ENCODE assay signal across 19 cellular contexts in genomic region chr1:61122389-61122788, GRCh38. TPM values are rescaled to one million over a fixed set of nuclear protein-coding genes. Genes with fewer than 3 reads are reported as not detected.
DNase-seq lines count a peak whose midpoint lies in the region; ATAC-seq, FAIRE-seq and TF ChIP-seq lines count a peak whose summit lies in the region.
"Had no signal": no experiment of that assay in that cellular context is flagged by ENCODE, and none has a peak within 500 bp of the region (broad histone marks: within the 10 kb centered on the region; RNA-seq: fewer than 3 reads in every experiment).

No MANE protein-coding gene starts in this region.

- DNase-seq in A549 (ENCODE audit: low read depth in 1 of 2, low spot score in 1 of 2): no peak
- no peak for DNase-seq in astrocyte (ENCODE audit: low read depth)
- DNase-seq in HepG2 (ENCODE audit: low spot score): peak; percentile 46
- DNase-seq in GM19239 (ENCODE audit: insufficient read length, low spot score): no peak
- no peak for DNase-seq in iPS-NIHi7 (ENCODE audit: extremely low spot score)
- no peak for DNase-seq in activated effector memory CD4-positive, alpha-beta T cell treated with anti-CD3 and anti-CD28 coated beads, Interleukin-2, amount 50 U/mL, for 16 hours
- DNase-seq: EL, GF-D8, GOT3, NCI-H1105 treated with DMSO at 0.1 percent for 48 hours, NCI-H345, NCI-H524 treated with DMSO at 0.1 percent for 48 hours had no signal

- H3K36me3 Mint-ChIP-seq in astrocyte (ENCODE audit: low read depth, unreplicated experiment): peaks cover 1% of the 10 kb centered on the region
- H3K36me3 Mint-ChIP-seq: CD14-positive monocyte had no signal

- H3K9ac ChIP-seq in astrocyte (ENCODE audit: low read length) (no peak overlapping the region), HepG2 (ENCODE audit: insufficient read depth, low read depth, low read length) (peak overlapping the region; percentile 12; the same call in 1 of the 2 replicates), subcutaneous abdominal adipose tissue (ENCODE audit: low read length in 5 of 5) (no peak overlapping the region)
- H3K9ac ChIP-seq: KMS-11 had no signal

- no peak overlapping the region for H3K27ac Mint-ChIP-seq in astrocyte (ENCODE audit: unreplicated experiment)
- H3K27ac Mint-ChIP-seq: B cell had no signal

- TF ChIP-seq EP300 in A549 (IDR thresholded peaks at IDR 0.05) (no peak), HepG2 (IDR thresholded peaks at IDR 0.05; ENCODE audit: low read depth in 2 of 2, low read length in 2 of 2) (peak in 1 of 2 experiments; percentile 85; a peak in 1 of 4 replicates), HepG2 (CRISPR knock-in tag; IDR thresholded peaks at IDR 0.05; ENCODE audit: borderline replicate concordance) (no peak)

- H3K27me3 Mint-ChIP-seq in astrocyte (ENCODE audit: low read depth, unreplicated experiment): peaks cover 5% of the 10 kb centered on the region

- no peak for TF ChIP-seq RAD21 in A549 (conservative IDR thresholded peaks at IDR 0.05 in 1 of 2, IDR thresholded peaks at IDR 0.05 in 1 of 2)
- no peak for TF ChIP-seq RAD21 in HepG2 (CRISPR knock-in tag; IDR thresholded peaks at IDR 0.05)

- peaks cover 14% of the 10 kb centered on the region for H3K4me1 Mint-ChIP-seq in astrocyte (ENCODE audit: low read depth, unreplicated experiment)
- H3K4me1 Mint-ChIP-seq: B cell had no signal

- TF ChIP-seq POLR2A in A549 (IDR thresholded peaks at IDR 0.05; ENCODE audit: low read length) (no peak), HepG2 (IDR thresholded peaks at IDR 0.05; ENCODE audit: insufficient read depth in 1 of 2, low read depth in 2 of 2, low read length in 2 of 2) (no peak)

- H4K20me1 ChIP-seq in astrocyte (ENCODE audit: insufficient read depth, low read length) (no peaks in the 10 kb centered on the region), HepG2 (ENCODE audit: insufficient read depth, low read length) (no peaks in the 10 kb centered on the region)

- TF ChIP-seq CTCF in A549 (IDR thresholded peaks at IDR 0.05) (no peak), astrocyte (IDR thresholded peaks at IDR 0.05; ENCODE audit: insufficient read depth, low read depth, low read length) (no peak), HepG2 (CRISPR knock-in tag; IDR thresholded peaks at IDR 0.05) (no peak)

- WGBS in A549 (ENCODE audit: missing lambda C conversion rate): 89% methylated on average over 2 of the region's 2 CpGs
- 25% methylated on average over 2 of the region's 2 CpGs for WGBS in HepG2 (ENCODE audit: low lambda C conversion rate)

- no peak overlapping the region for H3K4me3 Mint-ChIP-seq in astrocyte (ENCODE audit: unreplicated experiment)
- H3K4me3 Mint-ChIP-seq: B cell, CD14-positive monocyte had no signal

- H3K36me3 ChIP-seq in astrocyte (ENCODE audit: insufficient read depth, low read length) (no peaks in the 10 kb centered on the region), HepG2 (replicated peaks in 1 of 2; ENCODE audit: control insufficient read depth in 1 of 2, insufficient read depth in 2 of 2, low read length in 2 of 2) (no peaks in the 10 kb centered on the region), subcutaneous abdominal adipose tissue (ENCODE audit: control insufficient read depth in 5 of 5, insufficient read depth in 5 of 5, low read length in 5 of 5) (no peaks in the 10 kb centered on the region)

- no peaks in the 10 kb centered on the region for H3K9me3 Mint-ChIP-seq in astrocyte (ENCODE audit: unreplicated experiment)
- H3K9me3 Mint-ChIP-seq: CD14-positive monocyte had no signal

- H3K4me1 ChIP-seq in A549 (peaks cover 71% of the 10 kb centered on the region), astrocyte (ENCODE audit: insufficient read depth, low read length) (no peaks in the 10 kb centered on the region), HepG2 (ENCODE audit: insufficient read depth, low read length) (peaks cover 75% of the 10 kb centered on the region), subcutaneous abdominal adipose tissue (ENCODE audit: control insufficient read depth in 5 of 5, insufficient read depth in 5 of 5, low read length in 5 of 5) (peaks cover 6 to 55% (median 37%) of the 10 kb centered on the region in 5 donors)

- H2AFZ ChIP-seq in astrocyte (ENCODE audit: low read depth, low read length): no peak overlapping the region
- no peak overlapping the region for H2AFZ ChIP-seq in HepG2 (ENCODE audit: low read length)

- no peak for ATAC-seq in A549
- peak; percentile 57 for ATAC-seq in HepG2
- ATAC-seq: HCT116, Right ventricle myocardium inferior had no signal

- H3K4me2 ChIP-seq in A549 (peak overlapping the region; percentile 75; the same call in 1 of the 3 replicates), astrocyte (ENCODE audit: low read length) (no peak overlapping the region), HepG2 (ENCODE audit: low read depth, low read length) (peak overlapping the region; percentile 52)
- H3K4me2 ChIP-seq: KMS-11 had no signal

- FAIRE-seq in A549 (lab: Jason Lieb, UNC): no peak
- peak; percentile 9 for FAIRE-seq in astrocyte (lab: Jason Lieb, UNC)
- no peak for FAIRE-seq in HepG2 (lab: Jason Lieb, UNC)
- no peak for FAIRE-seq in GM19239 (lab: Jason Lieb, UNC)
- FAIRE-seq: A204.1 had no signal

- POLR2A ChIA-PET in A549 (lab: Yijun Ruan, JAX): no interaction called here
- POLR2A ChIA-PET in HepG2 (lab: Yijun Ruan, JAX): interaction anchor here (1.1 kb wide), 1 partner anchor 40 kb away, joined by 7 read pairs; the partner anchor contains the start of gene NFIA

- H3K27ac ChIP-seq in A549: peak overlapping the region in 1 of 2 experiments; percentile 72; a peak in 1 of 6 replicates
- H3K27ac ChIP-seq in astrocyte (ENCODE audit: low read depth, low read length): no peak overlapping the region
- H3K27ac ChIP-seq in HepG2 (ENCODE audit: extremely low read length, insufficient read depth, low read length): peak overlapping the region; percentile 71
- H3K27ac ChIP-seq in subcutaneous abdominal adipose tissue (ENCODE audit: low read depth, low read length): peak overlapping the region; percentile 54
- H3K27ac ChIP-seq: KMS-11 had no signal

- intact Hi-C loops in HepG2 (cut with micrococcal nuclease; ENCODE audit: unreplicated experiment): loop anchor here (5.0 kb wide), 1 partner anchor 215 kb away; no protein-coding TSS in a partner anchor

- in situ Hi-C loops in HepG2 (cut with HindIII; ENCODE audit: extremely low pct_ligation_motif_present, low pct_unique_long_range_greater_than_20kb): no loop called here

- no TSS peak for BruUV-seq in HepG2 (replicated peaks; lab: Mats Ljungman, UMichigan)

- H3K27me3 ChIP-seq in astrocyte (ENCODE audit: insufficient read depth, low read length) (no peaks in the 10 kb centered on the region), HepG2 (ENCODE audit: control insufficient read depth in 1 of 2, insufficient read depth in 2 of 2, low read length in 2 of 2) (no peaks in the 10 kb centered on the region), subcutaneous abdominal adipose tissue (ENCODE audit: control insufficient read depth in 5 of 5, insufficient read depth in 4 of 5, low read length in 5 of 5) (no peaks in the 10 kb centered on the region)

- CTCF ChIA-PET in A549 (lab: Yijun Ruan, JAX): interaction anchor here (1.0 kb wide), 1 partner anchor 9 kb away, joined by 3 read pairs; no protein-coding TSS in a partner anchor
- CTCF ChIA-PET in HepG2 (lab: Yijun Ruan, JAX; ENCODE audit: low intra/inter-chr PET ratio, low total read pairs): no interaction called here

- H3K79me2 ChIP-seq in astrocyte (ENCODE audit: insufficient read depth, low read length) (no peaks in the 10 kb centered on the region), HepG2 (ENCODE audit: insufficient read depth, low read length) (peaks cover 94% of the 10 kb centered on the region)

- H3K9me3 ChIP-seq in A549 (no peaks in the 10 kb centered on the region), astrocyte (ENCODE audit: insufficient read depth, low read depth, low read length) (no peaks in the 10 kb centered on the region), HepG2 (ENCODE audit: low read length) (no peaks in the 10 kb centered on the region), subcutaneous abdominal adipose tissue (ENCODE audit: control insufficient read depth in 5 of 5, low read length in 5 of 5) (no peaks in the 10 kb centered on the region)

- H3K4me3 ChIP-seq in A549 (no peak overlapping the region), astrocyte (ENCODE audit: insufficient read depth, low read depth, low read length) (no peak overlapping the region), HepG2 (replicated peaks in 1 of 3; ENCODE audit: insufficient read depth in 1 of 3, low read depth in 2 of 3, low read length in 3 of 3) (peak overlapping the region in 1 of 3 experiments; percentile 1; a peak in 1 of 6 replicates), subcutaneous abdominal adipose tissue (ENCODE audit: low read depth in 1 of 5, low read length in 5 of 5) (no peak overlapping the region)

RNA-seq across cellular contexts. Expression of gene NFIA, which starts 40.0 kb away (rescaled TPM):
- polyA plus RNA-seq in A549 (2011; rRNA removed) (21.3 and 25.8 TPM in 2 replicates), A549 (2017; fragmentation: RNase III; extraction: RNeasy Plus Mini Kit Qiagen cat#74134 plus additional on column Dnase treatment) (6.5 to 6.7 TPM (median 6.7 TPM) in 3 replicates), HepG2 (2011; rRNA removed) (14.1 and 14.7 TPM in 2 replicates)
- polyA plus RNA-seq in A549 (2012; cell fraction: cytosol; rRNA removed): 7.6 and 9.7 TPM in 2 replicates
- polyA plus RNA-seq in A549 (2012; cell fraction: nucleus; rRNA removed): 6.6 and 9.0 TPM in 2 replicates
- polyA minus RNA-seq in A549 (2011; rRNA and poly(A)+ RNA removed): 91.4 and 115 TPM in 2 replicates
- total RNA-seq in astrocyte (4.6 and 7.2 TPM in 2 replicates), HepG2 (2016; rRNA removed; fragmentation: Illumina TruSeq; extraction: Trizol) (14.8 and 28.5 TPM in 2 replicates)
- total RNA-seq in HepG2 (2016; cell fraction: cytosol; rRNA removed; fragmentation: Illumina TruSeq; extraction: Trizol; ENCODE audit: low read depth): 8.1 and 8.4 TPM in 2 replicates
- 11.5 and 25.9 TPM in 2 replicates for total RNA-seq in HepG2 (2016; cell fraction: insoluble cytoplasmic fraction; rRNA removed; fragmentation: Illumina TruSeq; extraction: Trizol)
- total RNA-seq in HepG2 (2016; cell fraction: membrane; rRNA removed; fragmentation: Illumina TruSeq; extraction: Trizol): 7.4 and 7.5 TPM in 2 replicates
- 110 and 115 TPM in 2 replicates for total RNA-seq in HepG2 (2016; cell fraction: nucleus; rRNA removed; fragmentation: Illumina TruSeq; extraction: Trizol)
- polyA plus RNA-seq in HepG2 (2011; cell fraction: cytosol; rRNA removed): 11.0 and 12.6 TPM in 2 replicates
- 20.1 and 25.7 TPM in 2 replicates for polyA plus RNA-seq in HepG2 (2011; cell fraction: nucleus; rRNA removed)
- polyA plus RNA-seq in HepG2 (2012): 4.5 and 5.7 TPM in 2 replicates
- polyA plus RNA-seq in HepG2 (2016; cell fraction: cytosol; fragmentation: Illumina TruSeq; extraction: Trizol; ENCODE audit: low read depth): 0.64 and 0.71 TPM in 2 replicates
- polyA plus RNA-seq in HepG2 (2016; cell fraction: insoluble cytoplasmic fraction; fragmentation: Illumina TruSeq; extraction: Trizol; ENCODE audit: low read depth): 11.5 and 13.5 TPM in 2 replicates
- polyA plus RNA-seq in HepG2 (2016; cell fraction: membrane; fragmentation: Illumina TruSeq; extraction: Trizol; ENCODE audit: low read depth): 3.0 and 3.1 TPM in 2 replicates
- polyA plus RNA-seq in HepG2 (2016; cell fraction: nucleus; fragmentation: Illumina TruSeq; extraction: Trizol; ENCODE audit: insufficient read depth, low read depth): 15.9 and 21.9 TPM in 2 replicates
- 62.5 and 117 TPM in 2 replicates for polyA minus RNA-seq in HepG2 (2011; rRNA and poly(A)+ RNA removed; ENCODE audit: low replicate concordance)
- polyA minus RNA-seq in HepG2 (2011; cell fraction: cytosol; rRNA and poly(A)+ RNA removed): 18.3 and 19.2 TPM in 2 replicates
- 167 and 202 TPM in 2 replicates for polyA minus RNA-seq in HepG2 (2011; cell fraction: nucleus; rRNA and poly(A)+ RNA removed)

Comparison
In these comparisons a context has a peak if more than half of its experiments do, and no peak if none do; other contexts are left out.
1. Of the 38 proteins assayed by ChIP-seq in both HepG2 and A549: peak only in HepG2: CEBPB and HDAC2; only in A549: none; in both: none; in neither: 35; mixed calls (peak in some experiments, not most) for 1.